ENCODE assay signal across 8 cellular contexts in the genomic region with DNA sequence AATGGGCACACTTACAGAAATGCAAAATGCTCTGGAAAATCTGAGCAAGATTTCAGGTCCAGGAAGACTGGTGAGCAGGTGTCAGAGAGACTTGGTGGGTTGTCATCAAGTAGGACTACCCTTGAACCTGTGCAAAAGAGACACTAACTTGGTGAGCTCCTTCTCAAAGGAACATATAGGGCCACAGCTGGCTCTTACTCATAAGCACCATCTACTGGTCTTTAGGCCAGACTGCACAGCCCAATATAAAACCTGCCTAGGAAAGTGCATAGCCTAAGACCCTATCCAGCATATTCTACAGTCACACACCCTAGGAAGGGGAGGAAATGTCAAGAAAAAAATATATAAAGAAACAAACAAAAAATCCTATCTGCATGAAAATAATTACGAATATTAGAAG. TPM values are rescaled to one million over a fixed set of nuclear protein-coding genes. Genes with fewer than 3 reads are reported as not detected.
DNase-seq lines count a peak whose midpoint lies in the region; ATAC-seq and TF ChIP-seq lines count a peak whose summit lies in the region.

No MANE protein-coding gene starts in this region.

- no peak overlapping the region for H3K9ac ChIP-seq in trophoblast cell (ENCODE audit: low read length)

- H3K9me3 ChIP-seq in right cardiac atrium (ENCODE audit: control insufficient read depth, low read length), result no peaks in the 10 kb centered on the region
- no peaks in the 10 kb centered on the region for H3K9me3 ChIP-seq in trophoblast cell (ENCODE audit: insufficient read depth, low read depth, low read length)
- H3K9me3 ChIP-seq in sigmoid colon, result no peaks in the 10 kb centered on the region

- H2AFZ ChIP-seq in trophoblast cell (ENCODE audit: insufficient read depth, low read length, poor library complexity), result no peak overlapping the region

- H3K27me3 ChIP-seq in right cardiac atrium (ENCODE audit: control insufficient read depth, insufficient read depth) (no peaks in the 10 kb centered on the region), trophoblast cell (ENCODE audit: insufficient read depth, low read length) (no peaks in the 10 kb centered on the region), sigmoid colon (no peaks in the 10 kb centered on the region)

- H3K36me3 ChIP-seq in trophoblast cell (ENCODE audit: control insufficient read depth in 1 of 2, insufficient read depth in 2 of 2, low read length in 2 of 2) (no peaks in the 10 kb centered on the region), sigmoid colon (no peaks in the 10 kb centered on the region)

- no peak for TF ChIP-seq EP300 in sigmoid colon (IDR thresholded peaks at IDR 0.05)

- H2BK120ac ChIP-seq in trophoblast cell (ENCODE audit: insufficient read depth, low read length, poor library complexity), result no peak overlapping the region

- H3K14ac ChIP-seq in trophoblast cell (ENCODE audit: low read length), result no peak overlapping the region

- no peak overlapping the region for H3K4me2 ChIP-seq in trophoblast cell (ENCODE audit: low read length)

- no peaks in the 10 kb centered on the region for H3K79me2 ChIP-seq in trophoblast cell (ENCODE audit: control insufficient read depth, insufficient read depth, low read length, poor library complexity)

- WGBS in right cardiac atrium, result 8% methylated on average over 1 of the region's 1 CpG
- no CpG with 5 or more reads among the region's 1 CpG for WGBS in trophoblast cell (ENCODE audit: extremely low coverage, insufficient coverage, insufficient read length)
- 20 to 24% methylated on average over 1 of the region's 1 CpG for WGBS in sigmoid colon, 2 donors

- no peak overlapping the region for H3K23ac ChIP-seq in trophoblast cell (ENCODE audit: low read length)

- intact Hi-C loops in left ventricle myocardium superior (cut with micrococcal nuclease) (no loop called here), right cardiac atrium (cut with DNase I) (no loop called here), sigmoid colon (cut with DNase I) (no loop called here)

- no peak overlapping the region for H2AK5ac ChIP-seq in trophoblast cell (ENCODE audit: low read length)

- no peaks in the 10 kb centered on the region for H3K4me1 ChIP-seq in right cardiac atrium (ENCODE audit: control insufficient read depth, insufficient read depth, low read length)
- H3K4me1 ChIP-seq in trophoblast cell (ENCODE audit: control insufficient read depth in 1 of 2, insufficient read depth in 2 of 2, low read length in 2 of 2), result no peaks in the 10 kb centered on the region
- no peaks in the 10 kb centered on the region for H3K4me1 ChIP-seq in sigmoid colon

- H4K91ac ChIP-seq in trophoblast cell (ENCODE audit: low read depth, low read length), result no peak overlapping the region

- ATAC-seq in left ventricle myocardium superior (peak; percentile 51), right cardiac atrium (no peak), HG02678 (IDR thresholded peaks at IDR 0.05; ENCODE audit: unreplicated experiment) (peak; percentile 80), GM21447 (IDR thresholded peaks at IDR 0.05; ENCODE audit: unreplicated experiment) (no peak)

- H3K27ac ChIP-seq in right cardiac atrium (ENCODE audit: low read length), result no peak overlapping the region
- H3K27ac ChIP-seq in trophoblast cell (ENCODE audit: low read depth, low read length), result no peak overlapping the region
- no peak overlapping the region for H3K27ac ChIP-seq in sigmoid colon

- no peak overlapping the region for H3K4ac ChIP-seq in trophoblast cell (ENCODE audit: low read depth, low read length)

- DNase-seq in left ventricle myocardium superior (no peak), right cardiac atrium (no peak), NCI-H774 (lab: John Stamatoyannopoulos, UW) (peak; percentile 15), epidermal melanocyte (ENCODE audit: insufficient read length, low spot score) (peak; percentile 19), trophoblast cell (peak; percentile 35 to 67), sigmoid colon (no peak)

- no peak overlapping the region for H3K4me3 ChIP-seq in right cardiac atrium (ENCODE audit: low read length)
- H3K4me3 ChIP-seq in trophoblast cell (ENCODE audit: low read depth, low read length), result no peak overlapping the region
- no peak overlapping the region for H3K4me3 ChIP-seq in sigmoid colon

- no peak overlapping the region for H4K12ac ChIP-seq in trophoblast cell (ENCODE audit: low read depth, low read length)

- H4K8ac ChIP-seq in trophoblast cell (ENCODE audit: low read depth, low read length), result no peak overlapping the region

- no peak overlapping the region for H2BK12ac ChIP-seq in trophoblast cell (ENCODE audit: low read length)

- H3K79me1 ChIP-seq in trophoblast cell (ENCODE audit: low read length), result no peaks in the 10 kb centered on the region

- TF ChIP-seq POLR2A in sigmoid colon (IDR thresholded peaks at IDR 0.05), result no peak

- TF ChIP-seq CTCF in sigmoid colon (IDR thresholded peaks at IDR 0.05), result peak in 1 of 4 experiments; percentile 26

- H2BK5ac ChIP-seq in trophoblast cell (ENCODE audit: low read depth, low read length, poor library complexity), result no peak overlapping the region

- no peak overlapping the region for H3K18ac ChIP-seq in trophoblast cell (ENCODE audit: low read length)

RNA-seq across cellular contexts. Expression of a gene that starts 18.2 kb away (rescaled TPM):
- not detected for total RNA-seq in left ventricle myocardium superior
- total RNA-seq in right cardiac atrium, result not detected
- not detected for polyA plus RNA-seq in right cardiac atrium
- polyA plus RNA-seq in trophoblast cell (2013), result not detected in 2 replicates
- not detected for total RNA-seq in sigmoid colon
- polyA plus RNA-seq in sigmoid colon, result not detected

RNA-seq across cellular contexts. Expression of a gene that starts 57.5 kb away (rescaled TPM):
- total RNA-seq in left ventricle myocardium superior (not detected), right cardiac atrium (not detected), sigmoid colon (not detected)
- polyA plus RNA-seq in right cardiac atrium (not detected), sigmoid colon (not detected)
- not detected in 2 replicates for polyA plus RNA-seq in trophoblast cell (2013)

Comparison
In these comparisons a context has a peak if more than half of its experiments do, and no peak if none do; other contexts are left out.
1. ATAC-seq: peak in left ventricle myocardium superior (single experiment) and HG02678 (single experiment); none in right cardiac atrium (0 of 2) and GM21447 (single experiment).
2. DNase-seq: peak in NCI-H774 (single experiment), epidermal melanocyte (single experiment) and trophoblast cell (2 of 2); none in left ventricle myocardium superior (single experiment), right cardiac atrium (0 of 3) and sigmoid colon (single experiment).